16 cellular contexts compared by ENCODE assay signal in genomic region chr3:111963424-111963823, GRCh38. TPM values are rescaled to one million over a fixed set of nuclear protein-coding genes. Genes with fewer than 3 reads are reported as not detected.
DNase-seq lines count a peak whose midpoint lies in the region; FAIRE-seq and TF ChIP-seq lines count a peak whose summit lies in the region.
"Had no signal": no experiment of that assay in that cellular context is flagged by ENCODE, and none has a peak within 500 bp of the region (broad histone marks: within the 10 kb centered on the region; RNA-seq: fewer than 3 reads in every experiment).

No MANE protein-coding gene starts in this region.

- H3K4me1 ChIP-seq in HEK293 (ENCODE audit: control insufficient read depth, insufficient read depth, low read length) (no peaks in the 10 kb centered on the region), keratinocyte (ENCODE audit: control insufficient read depth, extremely low read depth, insufficient read depth, low read length) (peaks cover 11% of the 10 kb centered on the region), esophagus squamous epithelium (peaks cover 0 to 15% (median 0%) of the 10 kb centered on the region in 3 donors)

- peaks cover 2 to 8% of the 10 kb centered on the region in 2 donors for H3K4me1 Mint-ChIP-seq in immature natural killer cell
- peaks cover 27% of the 10 kb centered on the region for H3K4me1 Mint-ChIP-seq in nephron progenitor cell

- H3K36me3 Mint-ChIP-seq in immature natural killer cell (peaks cover 3 to 4% (median 4%) of the 10 kb centered on the region in 3 donors), nephron progenitor cell (ENCODE audit: low read depth) (peaks cover 19% of the 10 kb centered on the region)
- H3K36me3 Mint-ChIP-seq: CD8-positive, alpha-beta T cell had no signal

- H3K27me3 Mint-ChIP-seq in immature natural killer cell (ENCODE audit: low read depth in 3 of 3) (peaks cover 0 to 1% (median 0%) of the 10 kb centered on the region in 3 donors), nephron progenitor cell (ENCODE audit: low read depth, poor library complexity) (no peaks in the 10 kb centered on the region)
- H3K27me3 Mint-ChIP-seq: activated T-cell treated with anti-CD3 and anti-CD28 coated beads, Interleukin-2, amount 50 U/mL, for 24 hours had no signal

- WGBS in esophagus squamous epithelium, 2 donors: 44 to 48% methylated on average over 1 of the region's 1 CpG

- H4K20me1 ChIP-seq in keratinocyte (ENCODE audit: control insufficient read depth, extremely low read depth, insufficient read depth, low read length): no peaks in the 10 kb centered on the region

- H3K27me3 ChIP-seq in keratinocyte (ENCODE audit: control insufficient read depth, extremely low read depth, insufficient read depth, low read length) (no peaks in the 10 kb centered on the region), esophagus squamous epithelium (no peaks in the 10 kb centered on the region)
- H3K27me3 ChIP-seq: sigmoid colon had no signal

- H3K79me2 ChIP-seq in keratinocyte (ENCODE audit: control insufficient read depth, insufficient read depth, low read length): no peaks in the 10 kb centered on the region

- H3K4me2 ChIP-seq in keratinocyte (ENCODE audit: control insufficient read depth, extremely low read depth, insufficient read depth, low read depth, low read length): no peak overlapping the region

- H3K4me3 Mint-ChIP-seq in immature natural killer cell (no peak overlapping the region), nephron progenitor cell (no peak overlapping the region)
- H3K4me3 Mint-ChIP-seq: activated T-cell treated with anti-CD3 and anti-CD28 coated beads, Interleukin-2, amount 50 U/mL, for 24 hours; CD8-positive, alpha-beta T cell had no signal

- CTCF ChIA-PET in AG04449 (lab: Yijun Ruan, JAX) (interaction anchor here (1.0 to 12.6 kb wide), 5 partner anchors 8 to 246 kb away, joined by 3 to 144 read pairs (median 39); partner anchors contain the start of gene PHLDB2), HEK293 (lab: Yijun Ruan, JAX) (interaction anchor here (1.9 kb wide), 1 partner anchor 248 kb away, joined by 11 read pairs; no protein-coding TSS in a partner anchor)

- FAIRE-seq in keratinocyte (lab: Jason Lieb, UNC): no peak
- FAIRE-seq: K562 had no signal

- no peak overlapping the region for H3K27ac Mint-ChIP-seq in immature natural killer cell
- H3K27ac Mint-ChIP-seq in nephron progenitor cell: no peak overlapping the region
- H3K27ac Mint-ChIP-seq: activated T-cell treated with anti-CD3 and anti-CD28 coated beads, Interleukin-2, amount 50 U/mL, for 24 hours; CD8-positive, alpha-beta T cell had no signal

- DNase-seq in AG04449 (ENCODE audit: low read depth, low spot score): peak; percentile 34
- peak; percentile 93 for DNase-seq in amniotic epithelial cell (ENCODE audit: low read depth)
- DNase-seq in keratinocyte (ENCODE audit: low read depth, low spot score): peak; percentile 25
- DNase-seq in esophagus squamous epithelium (lab: John Stamatoyannopoulos, UW): no peak
- DNase-seq in immature natural killer cell: no peak
- no peak for DNase-seq in cerebellum (ENCODE audit: low spot score)
- DNase-seq in nephron progenitor cell: no peak
- DNase-seq: activated T-cell treated with anti-CD3 and anti-CD28 coated beads, Interleukin-2, amount 50 U/mL, for 24 hours; caudate nucleus; CD8-positive, alpha-beta T cell; NCI-H2029; sigmoid colon had no signal

- H3K36me3 ChIP-seq in HEK293 (ENCODE audit: control insufficient read depth in 2 of 2, insufficient read depth in 1 of 2, low read length in 2 of 2): no peaks in the 10 kb centered on the region
- peaks cover 15 to 53% of the 10 kb centered on the region in 2 experiments for H3K36me3 ChIP-seq in keratinocyte (ENCODE audit: control insufficient read depth in 2 of 2, extremely low read depth in 1 of 2, insufficient read depth in 2 of 2, low read length in 2 of 2)
- H3K36me3 ChIP-seq in esophagus squamous epithelium: peaks cover 0 to 22% (median 0%) of the 10 kb centered on the region in 3 donors

- no peaks in the 10 kb centered on the region for H3K9me1 ChIP-seq in keratinocyte (ENCODE audit: control insufficient read depth, extremely low read depth, insufficient read depth, low read length)

- intact Hi-C loops in esophagus squamous epithelium (cut with DNase I): loop anchor here (10.0 kb wide), 1 partner anchor 99 kb away; no protein-coding TSS in a partner anchor

- TF ChIP-seq CTCF in AG04449 (IDR thresholded peaks at IDR 0.05; ENCODE audit: insufficient read depth, low read length, missing control alignments): no peak
- TF ChIP-seq CTCF in HEK293 (tag by site-specific recombination; IDR thresholded peaks at IDR 0.05): no peak
- no peak for TF ChIP-seq CTCF in keratinocyte (optimal IDR thresholded peaks at IDR 0.05 in 1 of 3, IDR thresholded peaks at IDR 0.05 in 1 of 3, conservative IDR thresholded peaks at IDR 0.05 in 1 of 3; ENCODE audit: extremely low read depth in 1 of 3, insufficient read depth in 2 of 3, low read length in 3 of 3)
- TF ChIP-seq CTCF in esophagus squamous epithelium (IDR thresholded peaks at IDR 0.05): no peak
- TF ChIP-seq CTCF in nephron progenitor cell (IDR thresholded peaks at IDR 0.05): no peak

- H3K4me3 ChIP-seq in AG04449 (ENCODE audit: low read depth, low read length) (no peak overlapping the region), HEK293 (ENCODE audit: low read depth, low read length) (no peak overlapping the region), keratinocyte (ENCODE audit: control insufficient read depth in 2 of 3, extremely low read depth in 1 of 3, insufficient read depth in 2 of 3, low read depth in 1 of 3, low read length in 3 of 3) (no peak overlapping the region), esophagus squamous epithelium (no peak overlapping the region)
- H3K4me3 ChIP-seq: K562, sigmoid colon had no signal

- no peaks in the 10 kb centered on the region for H3K9me3 ChIP-seq in HEK293 (ENCODE audit: control insufficient read depth, insufficient read depth, low read depth, low read length)
- no peaks in the 10 kb centered on the region for H3K9me3 ChIP-seq in keratinocyte (ENCODE audit: control insufficient read depth, low read depth, low read length)
- no peaks in the 10 kb centered on the region for H3K9me3 ChIP-seq in esophagus squamous epithelium
- H3K9me3 ChIP-seq: sigmoid colon had no signal

- no peak for TF ChIP-seq POLR2A in esophagus squamous epithelium (IDR thresholded peaks at IDR 0.05)

- H3K9ac ChIP-seq in keratinocyte (ENCODE audit: control insufficient read depth, extremely low read depth, insufficient read depth, low read length): peak overlapping the region; percentile 16

- H3K9me3 Mint-ChIP-seq in immature natural killer cell (no peaks in the 10 kb centered on the region), nephron progenitor cell (no peaks in the 10 kb centered on the region)
- H3K9me3 Mint-ChIP-seq: activated T-cell treated with anti-CD3 and anti-CD28 coated beads, Interleukin-2, amount 50 U/mL, for 24 hours; CD8-positive, alpha-beta T cell had no signal

- POLR2A ChIA-PET in AG04449 (lab: Yijun Ruan, JAX): interaction anchor here (0.6 kb wide), 1 partner anchor 103 kb away, joined by 4 read pairs; no protein-coding TSS in a partner anchor
- POLR2A ChIA-PET in HEK293 (lab: Yijun Ruan, JAX): no interaction called here

- dilution Hi-C loops in keratinocyte (cut with MboI; ENCODE audit: extremely low pct_ligation_motif_present, low sequenced_read_pairs): no loop called here

- H3K27ac ChIP-seq in HEK293 (ENCODE audit: extremely low read depth, low read depth, low read length): no peak overlapping the region
- H3K27ac ChIP-seq in keratinocyte (ENCODE audit: control insufficient read depth, insufficient read depth, low read length): peak overlapping the region; percentile 71
- H3K27ac ChIP-seq in esophagus squamous epithelium: peak overlapping the region in 1 of 4 donors; percentile 37

- no peak overlapping the region for H2AFZ ChIP-seq in keratinocyte (ENCODE audit: control insufficient read depth, low read length)

TF ChIP-seq in HEK293, 187 proteins besides CTCF, POLR2A, EP300 and RAD21 (continues in another document):
- no peak for TF ChIP-seq GLIS2 (tag by site-specific recombination; IDR thresholded peaks at IDR 0.05)
- TF ChIP-seq ZNF146 (tag by site-specific recombination; IDR thresholded peaks at IDR 0.05): no peak
- TF ChIP-seq ZNF629 (tag by site-specific recombination; IDR thresholded peaks at IDR 0.05): 0 out of 2 replicates have a peak, but pooled peaks have one; percentile 22
- no peak for TF ChIP-seq ZNF114 (tag by site-specific recombination; IDR thresholded peaks at IDR 0.05)
- 0 out of 2 replicates have a peak, but pooled peaks have one; percentile 25 for TF ChIP-seq SP3 (tag by site-specific recombination; IDR thresholded peaks at IDR 0.05)

RNA-seq across cellular contexts. Expression of gene ABHD10, which starts 15.4 kb away (rescaled TPM):
- polyA plus RNA-seq in keratinocyte: 12.0 to 22.2 TPM (median 13.2 TPM) in 3 replicates
- 3.9 TPM for polyA plus RNA-seq in keratinocyte (2011; ENCODE audit: low read depth)
- 6.9 and 15.9 TPM in 2 replicates for polyA plus RNA-seq in keratinocyte (2011; cell fraction: cytosol; rRNA removed)
- polyA plus RNA-seq in keratinocyte (2011; cell fraction: nucleus; rRNA removed): 12.9 and 17.7 TPM in 2 replicates
- 7.6 and 11.3 TPM in 2 replicates for polyA plus RNA-seq in keratinocyte (2012; ENCODE audit: low replicate concordance)
- polyA minus RNA-seq in keratinocyte: 1.7 to 17.9 TPM (median 8.0 TPM) in 3 replicates
- polyA minus RNA-seq in keratinocyte (2011; cell fraction: cytosol; rRNA and poly(A)+ RNA removed): 16.1 TPM
- 10.8 and 40.9 TPM in 2 replicates for polyA minus RNA-seq in keratinocyte (2011; cell fraction: nucleus; rRNA and poly(A)+ RNA removed)
- 10 to 100 TPM; 10.2 to 22.5 (median 13.1) TPM for total RNA-seq in esophagus squamous epithelium
- 10 to 100 TPM; 22.2 to 27.7 (median 24.2) TPM for polyA plus RNA-seq in immature natural killer cell
- total RNA-seq in cerebellum: 60.9 TPM

RNA-seq across cellular contexts. Expression of gene TAGLN3, which starts 35.3 kb away (rescaled TPM):
- polyA plus RNA-seq in keratinocyte (6.4 to 8.9 TPM (median 8.5 TPM) in 3 replicates), immature natural killer cell (not detected)
- 1.9 TPM for polyA plus RNA-seq in keratinocyte (2011; ENCODE audit: low read depth)
- polyA plus RNA-seq in keratinocyte (2011; cell fraction: cytosol; rRNA removed): 4.2 and 4.3 TPM in 2 replicates
- polyA plus RNA-seq in keratinocyte (2011; cell fraction: nucleus; rRNA removed): 4.6 and 5.7 TPM in 2 replicates
- polyA plus RNA-seq in keratinocyte (2012; ENCODE audit: low replicate concordance): 2.4 and 5.7 TPM in 2 replicates
- 2.5 to 6.7 TPM (median 2.5 TPM) in 3 replicates for polyA minus RNA-seq in keratinocyte
- polyA minus RNA-seq in keratinocyte (2011; cell fraction: cytosol; rRNA and poly(A)+ RNA removed): not detected
- 5.9 and 8.8 TPM in 2 replicates for polyA minus RNA-seq in keratinocyte (2011; cell fraction: nucleus; rRNA and poly(A)+ RNA removed)
- total RNA-seq in esophagus squamous epithelium (not detected), cerebellum (91.8 TPM)
- total RNA-seq: CD8-positive, alpha-beta T cell; K562; mononuclear cell; ureter had no signal

Comparison
In these comparisons a context has a peak if more than half of its experiments do, and no peak if none do; other contexts are left out.
1. DNase-seq: peak in AG04449 (single experiment), amniotic epithelial cell (single experiment) and keratinocyte (single experiment); none in esophagus squamous epithelium (single experiment), immature natural killer cell (0 of 3), cerebellum (single experiment) and nephron progenitor cell (single experiment).
2. RNA of gene TAGLN3, which starts 35.3 kb away (total RNA-seq): 91.8 TPM in cerebellum (single experiment); not detected in esophagus squamous epithelium; every median in the first group is over 10 times any median in the second.